ENCODE assay signal across 8 cellular contexts in genomic region chr6:16760536-16761468, GRCh38. TPM values are rescaled to one million over a fixed set of nuclear protein-coding genes. Genes with fewer than 3 reads are reported as not detected.
DNase-seq lines count a peak whose midpoint lies in the region; ATAC-seq and TF ChIP-seq lines count a peak whose summit lies in the region.

ATXN1 (minus strand) TSS chr6:16761460.

- peak; percentile 65 for DNase-seq in AG10803 (ENCODE audit: low read depth)
- DNase-seq in NCI-H460 (ENCODE audit: extremely low read depth, low read depth), result no peak
- DNase-seq in activated T-cell treated with anti-CD3 and anti-CD28 coated beads for 48 hours (ENCODE audit: low read depth), result peak; percentile 27
- DNase-seq in stomach, result peak; percentile 62
- DNase-seq in NCI-H1694 (lab: John Stamatoyannopoulos, UW), result no peak

- peak within 1 kb of the TSS; percentile 88 to 92 for H3K9ac ChIP-seq in mucosa of rectum (ENCODE audit: low read depth in 1 of 2, low read length in 2 of 2)

- H3K9me3 ChIP-seq in mucosa of rectum (ENCODE audit: control insufficient read depth in 2 of 2, low read length in 2 of 2), result no peaks in the 10 kb centered on the region
- H3K9me3 ChIP-seq in stomach, result no peaks in the 10 kb centered on the region

- ATAC-seq in GM19372 (IDR thresholded peaks at IDR 0.05; ENCODE audit: low read depth, unreplicated experiment), result peak; percentile 1
- peak; percentile 16 for ATAC-seq in esophagus mucosa

- peak in 1 of 4 donors; percentile 44 for TF ChIP-seq POLR2A in stomach (IDR thresholded peaks at IDR 0.05)

- H3K36me3 ChIP-seq in mucosa of rectum (ENCODE audit: control insufficient read depth in 2 of 2, insufficient read depth in 2 of 2, low read length in 2 of 2) (no peaks in the 10 kb centered on the region), stomach (no peaks in the 10 kb centered on the region)

- intact Hi-C loops in stomach (cut with DNase I; ENCODE audit: low total_unique reads), result no loop called here

- peak within 1 kb of the TSS; percentile 98 for H3K27ac ChIP-seq in mucosa of rectum (ENCODE audit: low read depth in 2 of 2, low read length in 2 of 2)
- peak within 1 kb of the TSS; percentile 96 to 100 (median 99) for H3K27ac ChIP-seq in stomach

- TF ChIP-seq CTCF in AG10803 (conservative IDR thresholded peaks at IDR 0.05; ENCODE audit: low read length) (no peak), stomach (IDR thresholded peaks at IDR 0.05) (no peak)

- H3K4me1 ChIP-seq in mucosa of rectum (ENCODE audit: control insufficient read depth in 2 of 2, insufficient read depth in 2 of 2, low read length in 2 of 2) (peaks cover 5 to 19% of the 10 kb centered on the region in 2 donors), stomach (peaks cover 19 to 64% (median 48%) of the 10 kb centered on the region in 4 donors)

- no peaks in the 10 kb centered on the region for H3K27me3 ChIP-seq in mucosa of rectum (ENCODE audit: control insufficient read depth in 2 of 2, insufficient read depth in 2 of 2, low read length in 2 of 2)
- H3K27me3 ChIP-seq in stomach, result no peaks in the 10 kb centered on the region

- WGBS in stomach, 5 donors, result 0 to 2% (median 1%) methylated on average over 19 to 77 of the region's 79 CpGs

- no peak for TF ChIP-seq EP300 in stomach (IDR thresholded peaks at IDR 0.05)

- H3K4me3 ChIP-seq in AG10803 (ENCODE audit: low read length) (peak within 1 kb of the TSS; percentile 85), mucosa of rectum (ENCODE audit: low read length in 2 of 2) (peak within 1 kb of the TSS; percentile 91 to 97), stomach (peak within 1 kb of the TSS; percentile 76 to 93 (median 86))

RNA-seq across cellular contexts. Expression of gene ATXN1, which starts in this region (rescaled TPM):
- 16.4 and 20.4 TPM in 2 replicates for total RNA-seq in NCI-H460 (2014; rRNA removed; shearing (Covaris generic))
- 12.7 and 13.4 TPM in 2 replicates for polyA plus RNA-seq in NCI-H460 (2014; cell fraction: nucleus; rRNA removed)
- total RNA-seq in esophagus mucosa, result 29.3 TPM
- total RNA-seq in stomach, result 100 to 1,000 TPM in 1 of 5 donors, 10 to 100 TPM in 4; 32.4 to 106 (median 64.6) TPM
- polyA plus RNA-seq in stomach, result 1 to 10 TPM; 5.2 to 8.7 (median 7.6) TPM

Comparison
In these comparisons a context has a peak if more than half of its experiments do, and no peak if none do; other contexts are left out.
1. DNase-seq: peak in AG10803 (single experiment), activated T-cell treated with anti-CD3 and anti-CD28 coated beads for 48 hours (single experiment) and stomach (single experiment); none in NCI-H460 (single experiment) and NCI-H1694 (single experiment).
2. Peak in every context shown above with its lines, with median percentiles within 50 percentile points of each other: H3K4me3 ChIP-seq.